Comparison of ENCODE assay signal across 7 cellular contexts in the genomic region with DNA sequence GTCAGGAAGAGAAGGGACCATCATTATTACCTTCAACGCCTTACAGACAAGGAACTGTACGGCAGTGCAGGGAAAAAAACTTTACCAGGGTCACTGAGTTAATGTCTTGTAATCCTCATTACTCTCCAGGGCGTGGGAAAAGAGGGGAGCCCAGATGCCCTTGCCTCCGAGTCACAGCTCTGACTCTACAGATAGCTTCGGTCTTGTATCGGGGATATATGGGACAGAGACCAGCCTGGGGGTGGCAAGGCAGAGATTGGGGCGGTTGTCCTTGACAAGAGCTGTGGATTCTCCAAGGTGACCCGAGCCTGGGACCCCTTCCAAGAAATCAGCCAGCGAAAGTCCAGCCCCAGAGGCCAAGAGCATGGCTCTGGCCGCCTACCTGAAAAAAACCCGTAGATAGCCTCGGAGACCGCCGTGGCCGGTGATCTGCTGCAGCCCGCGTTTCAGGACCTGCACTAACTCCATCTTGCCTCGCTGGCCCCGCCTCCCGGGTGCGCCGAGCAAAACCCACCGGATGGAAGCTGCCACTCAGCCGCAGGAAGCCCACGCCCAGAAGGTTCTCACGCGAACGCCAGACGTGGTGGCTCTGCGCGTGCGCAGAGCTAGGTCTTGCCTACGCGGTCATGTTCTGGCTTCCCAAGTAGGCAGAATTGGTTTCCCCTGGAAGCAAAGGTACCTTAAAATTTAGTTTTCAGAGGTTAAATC.
DNase-seq lines count a peak whose midpoint lies in the region; ATAC-seq, FAIRE-seq and TF ChIP-seq lines count a peak whose summit lies in the region.

Gene NDUFA12 (minus strand): TSS at position 485 of the 708 bp plus-strand sequence. CDS start 17 bp downstream, at position 468.

- ATAC-seq in HG02981 (IDR thresholded peaks at IDR 0.05; ENCODE audit: unreplicated experiment) = peak; percentile 99

- peak within 1 kb of the TSS; percentile 98 for H3K4me3 ChIP-seq in retinal pigment epithelial cell (ENCODE audit: low read length)

- no peak for TF ChIP-seq CTCF in retinal pigment epithelial cell (conservative IDR thresholded peaks at IDR 0.05; ENCODE audit: low read depth, low read length)

- peak; percentile 97 for FAIRE-seq in GM18507 (lab: Jason Lieb, UNC)

- peak; percentile 94 for DNase-seq in GM18507 (ENCODE audit: extremely low spot score, insufficient read length, low read depth)
- DNase-seq in NCI-H2029 treated with DMSO at 0.1 percent for 48 hours (lab: John Stamatoyannopoulos, UW) = peak; percentile 76
- DNase-seq in T-helper 9 cell = peak; percentile 89
- DNase-seq in astrocyte of the hippocampus (ENCODE audit: low read depth, low spot score) = peak; percentile 99
- peak; percentile 72 to 96 (median 90) for DNase-seq in hypothalamus (lab: John Stamatoyannopoulos, UW)
- peak; percentile 85 for DNase-seq in retinal pigment epithelial cell (ENCODE audit: low read depth)

Comparison
In these comparisons a context has a peak if more than half of its experiments do, and no peak if none do; other contexts are left out.
1. Peak in every context shown above with its lines: DNase-seq, ATAC-seq and H3K4me3 ChIP-seq.